In genomic region chr11:7516488-7516887, GRCh38 we compare ENCODE assay signal across 1 cellular context.
TF ChIP-seq lines count a peak whose summit lies in the region.

No MANE protein-coding gene starts in this region.

TF ChIP-seq in WTC11, 78 proteins besides CTCF, POLR2A, EP300 and RAD21 (continued from another document):
- no peak for TF ChIP-seq ZNF532 (CRISPR knock-in tag; IDR thresholded peaks at IDR 0.05; ENCODE audit: borderline replicate concordance)
- TF ChIP-seq GTF2I (CRISPR knock-in tag; conservative IDR thresholded peaks at IDR 0.05) = no peak
- no peak for TF ChIP-seq CDX4 (CRISPR knock-in tag; IDR thresholded peaks at IDR 0.05; ENCODE audit: borderline replicate concordance)
- no peak for TF ChIP-seq JUN (CRISPR knock-in tag; IDR thresholded peaks at IDR 0.05)
- TF ChIP-seq GABPB1 (CRISPR knock-in tag; IDR thresholded peaks at IDR 0.05) = no peak
- no peak for TF ChIP-seq ATF1 (CRISPR knock-in tag; IDR thresholded peaks at IDR 0.05)
- no peak for TF ChIP-seq AFF4 (CRISPR knock-in tag; IDR thresholded peaks at IDR 0.05; ENCODE audit: borderline replicate concordance)
- no peak for TF ChIP-seq USF2 (CRISPR knock-in tag; IDR thresholded peaks at IDR 0.05)
- TF ChIP-seq ZNF281 (CRISPR knock-in tag; IDR thresholded peaks at IDR 0.05) = no peak
- TF ChIP-seq NFYB (CRISPR knock-in tag; conservative IDR thresholded peaks at IDR 0.05; ENCODE audit: low read depth) = no peak
- no peak for TF ChIP-seq ARID4B (CRISPR knock-in tag; IDR thresholded peaks at IDR 0.05; ENCODE audit: borderline replicate concordance)
- no peak for TF ChIP-seq MYBL2 (CRISPR knock-in tag; IDR thresholded peaks at IDR 0.05)
- no peak for TF ChIP-seq ZNF219 (CRISPR knock-in tag; IDR thresholded peaks at IDR 0.05; ENCODE audit: borderline replicate concordance)
